Comparison of ENCODE assay signal across 1 cellular context in genomic region chr16:2151188-2152091, GRCh38.
TF ChIP-seq lines count a peak whose summit lies in the region.

No MANE protein-coding gene starts in this region.

TF ChIP-seq in endothelial cell of umbilical vein, 7 proteins besides CTCF, POLR2A, EP300 and RAD21:
- TF ChIP-seq GATA2 (IDR thresholded peaks at IDR 0.05; ENCODE audit: insufficient read depth, insufficient read length, low read depth, low read length) = no peak
- TF ChIP-seq POLR2AphosphoS5 (IDR thresholded peaks at IDR 0.05; ENCODE audit: insufficient read depth, low read depth, low read length) = peak; percentile 90
